Comparison of ENCODE assay signal across 15 cellular contexts in the genomic region with DNA sequence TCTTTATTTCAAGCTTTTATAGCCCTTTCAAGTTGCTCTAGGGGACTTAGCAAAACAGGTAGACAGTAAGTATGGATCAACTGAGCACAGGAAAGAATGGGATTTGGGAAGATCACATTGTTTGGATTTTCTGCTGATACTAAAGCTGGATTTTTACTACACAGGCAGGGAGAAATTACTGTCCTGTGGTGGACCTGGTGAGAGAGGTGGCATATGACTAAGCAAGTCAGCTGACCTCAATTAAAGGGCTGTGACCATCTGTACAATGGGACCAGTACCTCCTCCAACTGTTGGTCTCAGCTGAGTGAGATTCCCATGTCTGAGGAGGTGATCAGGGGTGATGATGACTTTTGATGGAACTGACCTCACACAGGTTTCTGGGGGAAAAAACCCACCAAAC. TPM values are rescaled to one million over a fixed set of nuclear protein-coding genes. Genes with fewer than 3 reads are reported as not detected.
A peak's percentile ranks its signal among the peaks of the same experiment; 100 is the strongest.
DNase-seq lines count a peak whose midpoint lies in the region; ATAC-seq, FAIRE-seq and TF ChIP-seq lines count a peak whose summit lies in the region.
"Had no signal": no experiment of that assay in that cellular context is flagged by ENCODE, and none has a peak within 500 bp of the region (broad histone marks: within the 10 kb centered on the region; RNA-seq: fewer than 3 reads in every experiment).

No MANE protein-coding gene starts in this region.

- no peak for TF ChIP-seq POLR2A in GM12878 (IDR thresholded peaks at IDR 0.05; ENCODE audit: low read depth, low read length)
- TF ChIP-seq POLR2A in spleen (IDR thresholded peaks at IDR 0.05) = no peak
- TF ChIP-seq POLR2A in sigmoid colon (IDR thresholded peaks at IDR 0.05) = no peak

- DNase-seq in GM19239 (ENCODE audit: insufficient read length, low spot score) = no peak
- DNase-seq in GM12878 (ENCODE audit: low read depth, low spot score) = no peak
- DNase-seq in spleen = no peak
- no peak for DNase-seq in sigmoid colon
- DNase-seq: activated CD8-positive, alpha-beta memory T cell treated with anti-CD3 and anti-CD28 coated beads for 24 hours; Calu3; effector CD4-positive, alpha-beta T cell; left colon; NCI-H1048; occipital lobe; stimulated activated naive B cell treated with anti-CD40 and anti-IgM and Interleukin-4, amounts not matched to agents 10 μg/mL and 1 μg/mL and 100 μg/mL, for 72 hours had no signal

- H3K4me3 ChIP-seq in GM12878 (peak overlapping the region; percentile 41), spleen (no peak overlapping the region), sigmoid colon (no peak overlapping the region)

- TF ChIP-seq EP300 in GM12878 (IDR thresholded peaks at IDR 0.05; ENCODE audit: borderline replicate concordance in 1 of 2, control insufficient read depth in 1 of 2, low read depth in 2 of 2, low read length in 2 of 2) (0 out of 4 replicates have a peak, but pooled peaks of 1 of the 2 experiments have one; percentile 18), sigmoid colon (IDR thresholded peaks at IDR 0.05) (no peak)

- intact Hi-C loops in GM12878 (cut with micrococcal nuclease; ENCODE audit: unreplicated experiment) (loop anchor here (2.0 kb wide), 1 partner anchor 23 kb away; no protein-coding TSS in a partner anchor), spleen (cut with DNase I; ENCODE audit: low total_unique reads) (no loop called here), sigmoid colon (cut with DNase I) (no loop called here)

- H3K36me3 ChIP-seq in GM12878 (ENCODE audit: control insufficient read depth in 2 of 2, insufficient read depth in 2 of 2, low read length in 1 of 2) = peaks cover 1 to 2% of the 10 kb centered on the region in 2 experiments; a peak in 2 of 4 replicates
- H3K36me3 ChIP-seq in spleen = no peaks in the 10 kb centered on the region
- no peaks in the 10 kb centered on the region for H3K36me3 ChIP-seq in sigmoid colon

- FAIRE-seq in GM19239 (lab: Jason Lieb, UNC) (peak; percentile 77), GM12878 (lab: Jason Lieb, UNC) (peak; percentile 75)

- no peaks in the 10 kb centered on the region for H3K36me3 Mint-ChIP-seq in IgD-negative memory B cell

- H3K9ac ChIP-seq in GM12878 (ENCODE audit: control insufficient read depth, insufficient read depth, low read length) = no peak overlapping the region

- peaks cover 94% of the 10 kb centered on the region for H3K79me2 ChIP-seq in GM12878 (ENCODE audit: control insufficient read depth, insufficient read depth, low read length)

- peaks cover 50 to 68% (median 67%) of the 10 kb centered on the region in 3 donors for H3K4me1 Mint-ChIP-seq in IgD-negative memory B cell

- CTCF ChIA-PET in GM12878 (lab: Yijun Ruan, JAX) = interaction anchor here (0.7 to 7.7 kb wide), 11 partner anchors 16 to 106 kb away, joined by 3 to 63 read pairs (median 3); no protein-coding TSS in a partner anchor

- H3K27ac ChIP-seq in GM12878 (ENCODE audit: control insufficient read depth, insufficient read depth) (peak overlapping the region; percentile 88), spleen (peak overlapping the region in 5 of 8 donors; percentile 74 to 96 (median 88)), sigmoid colon (peak overlapping the region in 1 of 4 donors; percentile 13)

- in situ Hi-C loops in GM12878 (cut with MboI) = no loop called here

- H3K4me3 Mint-ChIP-seq in IgD-negative memory B cell = peak overlapping the region in 2 of 4 donors; percentile 39 to 97
- H3K4me3 Mint-ChIP-seq: T-helper 1 cell treated with Interleukin-12 subunit alpha and Interleukin-12 subunit beta and Interleukin-4 antibody, amounts not matched to agents 30 μg/mL and 1 μg/mL, for 36 hours had no signal

- SMC1A ChIA-PET in GM12878 (lab: Charles Lee; ENCODE audit: uncharacterized antibody, unreplicated experiment) = interaction anchor here (0.6 to 14.1 kb wide), 26 partner anchors 9 to 451 kb away, joined by 3 to 256 read pairs (median 4); no protein-coding TSS in a partner anchor

- no peak for TF ChIP-seq RAD21 in GM12878 (IDR thresholded peaks at IDR 0.05; ENCODE audit: insufficient read depth, low read depth, low read length)

- ATAC-seq in GM12878 (peak; percentile 64), GM19397 (IDR thresholded peaks at IDR 0.05; ENCODE audit: unreplicated experiment) (no peak), HG02798 (IDR thresholded peaks at IDR 0.05; ENCODE audit: poor library complexity, unreplicated experiment) (no peak)
- ATAC-seq: left colon; stimulated activated naive B cell treated with anti-CD40 and anti-IgM and Interleukin-4, amounts not matched to agents 10 μg/mL and 1 μg/mL and 100 μg/mL, for 72 hours had no signal

- no peak overlapping the region for H2AFZ ChIP-seq in GM12878 (ENCODE audit: control insufficient read depth, low read depth, low read length)

- RAD21 ChIA-PET in GM12878 (lab: Charles Lee; ENCODE audit: unreplicated experiment) = interaction anchor here (0.9 to 6.0 kb wide), 10 partner anchors 9 to 62 kb away, joined by 3 to 87 read pairs (median 12); no protein-coding TSS in a partner anchor

- POLR2A ChIA-PET in GM12878 (lab: Charles Lee) = interaction anchor here (0.7 to 2.3 kb wide), 9 partner anchors 10 to 103 kb away, joined by 3 to 15 read pairs (median 7); no protein-coding TSS in a partner anchor

- TF ChIP-seq CTCF in GM12878 (IDR thresholded peaks at IDR 0.05 in 2 of 3, conservative IDR thresholded peaks at IDR 0.05 in 1 of 3; ENCODE audit: control insufficient read depth in 2 of 3, extremely low read depth in 1 of 3, insufficient read depth in 1 of 3, low read depth in 3 of 3, low read length in 3 of 3) = no peak
- no peak for TF ChIP-seq CTCF in spleen (IDR thresholded peaks at IDR 0.05 in 8 of 11, conservative IDR thresholded peaks at IDR 0.05 in 3 of 11)
- no peak for TF ChIP-seq CTCF in sigmoid colon (IDR thresholded peaks at IDR 0.05)

- H3K27me3 Mint-ChIP-seq in IgD-negative memory B cell = no peaks in the 10 kb centered on the region
- H3K27me3 Mint-ChIP-seq: stimulated activated naive B cell treated with anti-CD40 and anti-IgM and Interleukin-4, amounts not matched to agents 10 μg/mL and 1 μg/mL and 100 μg/mL, for 72 hours had no signal

- H4K20me1 ChIP-seq in GM12878 (ENCODE audit: control insufficient read depth, insufficient read depth) = no peaks in the 10 kb centered on the region

- H3K9me3 ChIP-seq in GM12878 (replicated peaks; ENCODE audit: control insufficient read depth, insufficient read depth, low read length) = no peaks in the 10 kb centered on the region
- H3K9me3 ChIP-seq in spleen = no peaks in the 10 kb centered on the region
- H3K9me3 ChIP-seq in sigmoid colon = no peaks in the 10 kb centered on the region

- H3K9me3 Mint-ChIP-seq in IgD-negative memory B cell = no peaks in the 10 kb centered on the region
- H3K9me3 Mint-ChIP-seq: stimulated activated naive B cell treated with anti-CD40 and anti-IgM and Interleukin-4, amounts not matched to agents 10 μg/mL and 1 μg/mL and 100 μg/mL, for 72 hours; T-helper 1 cell treated with Interleukin-12 subunit alpha and Interleukin-12 subunit beta and Interleukin-4 antibody, amounts not matched to agents 30 μg/mL and 1 μg/mL, for 36 hours had no signal

- peak overlapping the region; percentile 81 to 91 (median 86) for H3K27ac Mint-ChIP-seq in IgD-negative memory B cell
- H3K27ac Mint-ChIP-seq: stimulated activated naive B cell treated with anti-CD40 and anti-IgM and Interleukin-4, amounts not matched to agents 10 μg/mL and 1 μg/mL and 100 μg/mL, for 72 hours; T-helper 1 cell treated with Interleukin-12 subunit alpha and Interleukin-12 subunit beta and Interleukin-4 antibody, amounts not matched to agents 30 μg/mL and 1 μg/mL, for 36 hours had no signal

- H3K27me3 ChIP-seq in GM12878 (replicated peaks in 1 of 2; ENCODE audit: control insufficient read depth in 2 of 2, insufficient read depth in 2 of 2, low read length in 1 of 2) (no peaks in the 10 kb centered on the region), spleen (replicated peaks in 1 of 7) (no peaks in the 10 kb centered on the region), sigmoid colon (no peaks in the 10 kb centered on the region)

- H3K4me1 ChIP-seq in GM12878 (ENCODE audit: control insufficient read depth, insufficient read depth, low read length) = peaks cover 77% of the 10 kb centered on the region
- H3K4me1 ChIP-seq in spleen = peaks cover 22 to 98% (median 71%) of the 10 kb centered on the region in 6 donors
- peaks cover 0 to 60% (median 36%) of the 10 kb centered on the region in 4 donors for H3K4me1 ChIP-seq in sigmoid colon

- H3K4me2 ChIP-seq in GM12878 (ENCODE audit: control insufficient read depth, insufficient read depth) = peak overlapping the region; percentile 80

- BruUV-seq in GM12878 (replicated peaks; lab: Mats Ljungman, UMichigan) = no TSS peak

TF ChIP-seq in GM12878, 131 proteins besides CTCF, POLR2A, EP300 and RAD21 (continues in another document):
- TF ChIP-seq USF1 (IDR thresholded peaks at IDR 0.05; ENCODE audit: borderline replicate concordance, extremely low read length, insufficient read depth, low read depth, low read length) = peak; percentile 29

RNA-seq across cellular contexts. Expression of gene RREB1, which starts 28.0 kb away (rescaled TPM):
- polyA plus RNA-seq in IgD-negative memory B cell = 6.1 TPM
- 160 and 173 TPM in 2 replicates for total RNA-seq in GM12878 (2013; cell fraction: nucleolus; rRNA removed)
- 12.3 and 14.9 TPM in 2 replicates for total RNA-seq in GM12878 (2014; rRNA removed)
- 12.4 and 12.5 TPM in 2 replicates for total RNA-seq in GM12878 (2014; rRNA removed; fragmentation: Illumina TruSeq; extraction: Trizol)
- 27.3 and 30.3 TPM in 2 replicates for total RNA-seq in GM12878 (2021)
- polyA plus RNA-seq in GM12878 (2011; ENCODE audit: low read depth) = 5.8 TPM
- 2.9 and 3.1 TPM in 2 replicates for polyA plus RNA-seq in GM12878 (2011; rRNA removed)
- 2.9 and 4.9 TPM in 2 replicates for polyA plus RNA-seq in GM12878 (2011; cell fraction: cytosol; rRNA removed)
- 13.5 and 17.6 TPM in 2 replicates for polyA plus RNA-seq in GM12878 (2011; cell fraction: nucleus; rRNA removed)
- 11.1 and 11.2 TPM in 2 replicates for polyA plus RNA-seq in GM12878 (2012)
- polyA plus RNA-seq in GM12878 (2014; fragmentation: Illumina TruSeq; extraction: Trizol) = 4.4 and 7.2 TPM in 2 replicates
- 1 to 10 TPM; 1.9 to 2.1 TPM for polyA plus RNA-seq in GM12878 (2014; fragmentation: Nextera tagmentation; extraction: Ambion mirVana)
- 9.3 and 11.3 TPM in 2 replicates for polyA plus RNA-seq in GM12878 (2014; rRNA removed)
- 1 to 10 TPM; 7.9 to 9.9 TPM for polyA plus RNA-seq in GM12878 (2016; fragmentation: Nextera tagmentation; extraction: Ambion mirVana)
- polyA minus RNA-seq in GM12878 (2011; rRNA and poly(A)+ RNA removed) = 39.6 and 43.2 TPM in 2 replicates
- 10.9 and 14.4 TPM in 2 replicates for polyA minus RNA-seq in GM12878 (2011; cell fraction: cytosol; rRNA and poly(A)+ RNA removed)
- 39.0 and 65.1 TPM in 2 replicates for polyA minus RNA-seq in GM12878 (2011; cell fraction: nucleus; rRNA and poly(A)+ RNA removed)
- 10 to 100 TPM; 48.5 to 72.0 (median 58.1) TPM for total RNA-seq in spleen
- polyA plus RNA-seq in spleen = 1 to 10 TPM; 3.2 to 7.4 (median 4.7) TPM
- total RNA-seq in sigmoid colon = 10 to 100 TPM; 18.9 to 31.9 (median 23.2) TPM
- polyA plus RNA-seq in sigmoid colon = 10 to 100 TPM in 1 of 3 donors, 1 to 10 TPM in 2; 6.0 to 21.5 (median 9.9) TPM
